ENCODE assay signal across 26 cellular contexts in genomic region chr3:118943597-118943996, GRCh38.
DNase-seq lines count a peak whose midpoint lies in the region; ATAC-seq and TF ChIP-seq lines count a peak whose summit lies in the region.
"Had no signal": no experiment of that assay in that cellular context is flagged by ENCODE, and none has a peak within 500 bp of the region (broad histone marks: within the 10 kb centered on the region; RNA-seq: fewer than 3 reads in every experiment).

No MANE protein-coding gene starts in this region.

- H3K9me3 ChIP-seq in endodermal cell (ENCODE audit: control insufficient read depth, low read length), result peaks cover 8% of the 10 kb centered on the region
- H3K9me3 ChIP-seq: ascending aorta, MG63, transverse colon had no signal

- H3K9ac ChIP-seq in endodermal cell (ENCODE audit: extremely low read depth, low read length, poor library complexity, severe bottlenecking), result no peak overlapping the region

- H3K36me3 ChIP-seq in endodermal cell (ENCODE audit: control insufficient read depth, insufficient read depth, low read length), result no peaks in the 10 kb centered on the region
- H3K36me3 ChIP-seq: ascending aorta, heart left ventricle, MG63, transverse colon had no signal

- peak overlapping the region; percentile 17 for H3K4me3 ChIP-seq in endodermal cell (ENCODE audit: low read length)
- H3K4me3 ChIP-seq: ascending aorta, GM23338, heart left ventricle, MG63, SK-N-MC, transverse colon had no signal

- no peak for TF ChIP-seq CTCF in endodermal cell (conservative IDR thresholded peaks at IDR 0.05)

- DNase-seq in NCI-H1092 treated with DMSO at 0.1 percent for 48 hours (lab: John Stamatoyannopoulos, UW) (peak; percentile 32), NCI-H1092 (lab: John Stamatoyannopoulos, UW) (no peak), NCI-H1105 (lab: John Stamatoyannopoulos, UW) (peak; percentile 38), OCI-M1 (lab: John Stamatoyannopoulos, UW) (peak; percentile 90), endodermal cell (no peak), KG1 (lab: John Stamatoyannopoulos, UW) (no peak)
- DNase-seq: 8988T; CD4-positive, CD25-positive, alpha-beta regulatory T cell; cerebellar nuclear complex; GDM1; heart left ventricle; left colon; mesendoderm; MG63; naive B cell; nucleus accumbens; RPMI8226; transverse colon had no signal

- H3K36me3 Mint-ChIP-seq in endodermal cell (ENCODE audit: low read depth), result no peaks in the 10 kb centered on the region
- H3K36me3 Mint-ChIP-seq: activated naive CD8-positive, alpha-beta T cell; CD4-positive, CD25-positive, alpha-beta regulatory T cell; naive B cell; WTC11 had no signal

- no peak for ATAC-seq in GM18868 (IDR thresholded peaks at IDR 0.05; ENCODE audit: unreplicated experiment)
- ATAC-seq in HG02759 (IDR thresholded peaks at IDR 0.05; ENCODE audit: unreplicated experiment), result no peak
- ATAC-seq: activated T-helper 17 cell treated with anti-CD3 and anti-CD28 coated beads, Interleukin-2, amount 50 U/mL, for 72 hours; left colon had no signal

- no peak overlapping the region for H3K27ac ChIP-seq in endodermal cell (ENCODE audit: low read depth, low read length)
- H3K27ac ChIP-seq: ascending aorta, heart left ventricle, SK-N-MC, transverse colon had no signal

- H3K4me3 Mint-ChIP-seq in endodermal cell, result no peak overlapping the region
- H3K4me3 Mint-ChIP-seq: activated naive CD8-positive, alpha-beta T cell; activated T-helper 17 cell treated with anti-CD3 and anti-CD28 coated beads, Interleukin-2, amount 50 U/mL, for 72 hours; CD4-positive, CD25-positive, alpha-beta regulatory T cell; GM23338; naive B cell; WTC11 had no signal

- H3K27me3 Mint-ChIP-seq in endodermal cell (ENCODE audit: insufficient read depth), result no peaks in the 10 kb centered on the region
- H3K27me3 Mint-ChIP-seq: activated naive CD8-positive, alpha-beta T cell; activated T-helper 17 cell treated with anti-CD3 and anti-CD28 coated beads, Interleukin-2, amount 50 U/mL, for 72 hours; CD4-positive, CD25-positive, alpha-beta regulatory T cell had no signal

- H3K9me3 Mint-ChIP-seq in endodermal cell, result peaks cover 4% of the 10 kb centered on the region
- H3K9me3 Mint-ChIP-seq: activated T-helper 17 cell treated with anti-CD3 and anti-CD28 coated beads, Interleukin-2, amount 50 U/mL, for 72 hours; GM23338 had no signal

- H3K27me3 ChIP-seq in endodermal cell (ENCODE audit: control insufficient read depth, insufficient read depth, low read length, poor library complexity, severe bottlenecking), result peaks cover 7% of the 10 kb centered on the region
- H3K27me3 ChIP-seq: ascending aorta, heart left ventricle, MG63, transverse colon had no signal

- peaks cover 13% of the 10 kb centered on the region for H3K4me1 ChIP-seq in endodermal cell (ENCODE audit: control insufficient read depth, insufficient read depth, low read length)
- H3K4me1 ChIP-seq: ascending aorta, transverse colon had no signal

- no peak overlapping the region for H3K27ac Mint-ChIP-seq in endodermal cell
- H3K27ac Mint-ChIP-seq: activated naive CD8-positive, alpha-beta T cell; activated T-helper 17 cell treated with anti-CD3 and anti-CD28 coated beads, Interleukin-2, amount 50 U/mL, for 72 hours; naive B cell; WTC11 had no signal

- H3K4me1 Mint-ChIP-seq in endodermal cell, result peaks cover 34% of the 10 kb centered on the region
- H3K4me1 Mint-ChIP-seq: naive B cell had no signal

Comparison
In these comparisons a context has a peak if more than half of its experiments do, and no peak if none do; other contexts are left out.
1. DNase-seq: peak in NCI-H1092 treated with DMSO at 0.1 percent for 48 hours (single experiment), NCI-H1105 (single experiment) and OCI-M1 (single experiment); none in NCI-H1092 (single experiment), endodermal cell (single experiment) and KG1 (single experiment).